In genomic region chr2:46315103-46315890, GRCh38 we compare ENCODE assay signal across 1 cellular context.
TF ChIP-seq lines count a peak whose summit lies in the region.

No MANE protein-coding gene starts in this region.

TF ChIP-seq in K562, 482 proteins besides CTCF, POLR2A, EP300 and RAD21 (continued from another document and continues in another):
- TF ChIP-seq MBD2 (IDR thresholded peaks at IDR 0.05; ENCODE audit: borderline replicate concordance, low read depth) (peak; percentile 42; the same call in 1 of the 2 replicates), HIVEP1 (CRISPR knock-in tag; IDR thresholded peaks at IDR 0.05) (peak; percentile 7; the same call in 1 of the 2 replicates), STAT5A (IDR thresholded peaks at IDR 0.05; ENCODE audit: borderline replicate concordance, low read length) (peak; percentile 58; the same call in 1 of the 2 replicates), SFPQ (IDR thresholded peaks at IDR 0.05; ENCODE audit: low read depth, low read length) (no peak), HDAC3 (IDR thresholded peaks at IDR 0.05; ENCODE audit: borderline replicate concordance, partially characterized antibody) (peak; percentile 63), PCBP1 (IDR thresholded peaks at IDR 0.05; ENCODE audit: low read depth, low read length, poor library complexity, severe bottlenecking) (no peak), PHB (CRISPR knock-in tag; IDR thresholded peaks at IDR 0.05) (no peak), GATA2 (CRISPR knock-in tag; IDR thresholded peaks at IDR 0.05) (peak; percentile 54), GATAD2B (IDR thresholded peaks at IDR 0.05; ENCODE audit: borderline replicate concordance) (no peak; the same call in 1 of the 2 replicates), FOXA1 (IDR thresholded peaks at IDR 0.05; ENCODE audit: borderline replicate concordance) (no peak), RBFOX2 (IDR thresholded peaks at IDR 0.05; ENCODE audit: low read depth, low read length) (peak; percentile 74), EGR1 (conservative IDR thresholded peaks at IDR 0.05) (peak; percentile 89), NFIX (CRISPR knock-in tag; IDR thresholded peaks at IDR 0.05; ENCODE audit: low read depth) (no peak), SMARCA4 (IDR thresholded peaks at IDR 0.05) (peak; percentile 92), LCOR (CRISPR knock-in tag; IDR thresholded peaks at IDR 0.05) (peak; percentile 12), TBL1XR1 (IDR thresholded peaks at IDR 0.05; ENCODE audit: low read length in 2 of 2) (peak in 1 of 2 experiments; percentile 82; a peak in 2 of 4 replicates), MEF2D (tag; conservative IDR thresholded peaks at IDR 0.05; ENCODE audit: low read depth) (peak; percentile 71), ZBED1 (IDR thresholded peaks at IDR 0.05) (no peak), CAMTA2 (CRISPR knock-in tag; conservative IDR thresholded peaks at IDR 0.05) (no peak), ZNF507 (tag; conservative IDR thresholded peaks at IDR 0.05) (no peak), JUN (IDR thresholded peaks at IDR 0.05; ENCODE audit: borderline replicate concordance, low read depth, low read length) (peak; percentile 97), JUN (CRISPR knock-in tag; IDR thresholded peaks at IDR 0.05; ENCODE audit: borderline replicate concordance) (no peak), FOSL1 (tag; conservative IDR thresholded peaks at IDR 0.05) (peak; percentile 97), TSHZ1 (CRISPR knock-in tag; IDR thresholded peaks at IDR 0.05) (no peak), POLR2AphosphoS5 (IDR thresholded peaks at IDR 0.05; ENCODE audit: control insufficient read depth, insufficient read depth, low read depth, low read length) (peak; percentile 61; the same call in 1 of the 2 replicates), SP2 (IDR thresholded peaks at IDR 0.05; ENCODE audit: extremely low read depth, low read depth, low read length, poor library complexity, severe bottlenecking) (no peak), ZNF431 (CRISPR knock-in tag; IDR thresholded peaks at IDR 0.05) (peak; percentile 38; the same call in 1 of the 2 replicates), DDX20 (tag; IDR thresholded peaks at IDR 0.05; ENCODE audit: low read depth) (no peak), KDM5B (IDR thresholded peaks at IDR 0.05; ENCODE audit: insufficient replicate concordance, low read depth, low read length) (peak; percentile 58), TAF1 (IDR thresholded peaks at IDR 0.05; ENCODE audit: control insufficient read depth, extremely low read depth, insufficient read depth, low read length, severe bottlenecking) (peak; percentile 31), SRSF9 (IDR thresholded peaks at IDR 0.05; ENCODE audit: borderline replicate concordance, low read depth, low read length) (no peak), ERF (CRISPR knock-in tag; IDR thresholded peaks at IDR 0.05) (no peak), IFI16 (CRISPR knock-in tag; IDR thresholded peaks at IDR 0.05) (no peak)
- TF ChIP-seq, protein P1, sequence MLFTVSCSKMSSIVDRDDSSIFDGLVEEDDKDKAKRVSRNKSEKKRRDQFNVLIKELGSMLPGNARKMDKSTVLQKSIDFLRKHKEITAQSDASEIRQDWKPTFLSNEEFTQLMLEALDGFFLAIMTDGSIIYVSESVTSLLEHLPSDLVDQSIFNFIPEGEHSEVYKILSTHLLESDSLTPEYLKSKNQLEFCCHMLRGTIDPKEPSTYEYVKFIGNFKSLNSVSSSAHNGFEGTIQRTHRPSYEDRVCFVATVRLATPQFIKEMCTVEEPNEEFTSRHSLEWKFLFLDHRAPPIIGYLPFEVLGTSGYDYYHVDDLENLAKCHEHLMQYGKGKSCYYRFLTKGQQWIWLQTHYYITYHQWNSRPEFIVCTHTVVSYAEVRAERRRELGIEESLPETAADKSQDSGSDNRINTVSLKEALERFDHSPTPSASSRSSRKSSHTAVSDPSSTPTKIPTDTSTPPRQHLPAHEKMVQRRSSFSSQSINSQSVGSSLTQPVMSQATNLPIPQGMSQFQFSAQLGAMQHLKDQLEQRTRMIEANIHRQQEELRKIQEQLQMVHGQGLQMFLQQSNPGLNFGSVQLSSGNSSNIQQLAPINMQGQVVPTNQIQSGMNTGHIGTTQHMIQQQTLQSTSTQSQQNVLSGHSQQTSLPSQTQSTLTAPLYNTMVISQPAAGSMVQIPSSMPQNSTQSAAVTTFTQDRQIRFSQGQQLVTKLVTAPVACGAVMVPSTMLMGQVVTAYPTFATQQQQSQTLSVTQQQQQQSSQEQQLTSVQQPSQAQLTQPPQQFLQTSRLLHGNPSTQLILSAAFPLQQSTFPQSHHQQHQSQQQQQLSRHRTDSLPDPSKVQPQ (CRISPR knock-in tag; IDR thresholded peaks at IDR 0.05; ENCODE audit: borderline replicate concordance) = no peak
- TF ChIP-seq, protein P2, sequence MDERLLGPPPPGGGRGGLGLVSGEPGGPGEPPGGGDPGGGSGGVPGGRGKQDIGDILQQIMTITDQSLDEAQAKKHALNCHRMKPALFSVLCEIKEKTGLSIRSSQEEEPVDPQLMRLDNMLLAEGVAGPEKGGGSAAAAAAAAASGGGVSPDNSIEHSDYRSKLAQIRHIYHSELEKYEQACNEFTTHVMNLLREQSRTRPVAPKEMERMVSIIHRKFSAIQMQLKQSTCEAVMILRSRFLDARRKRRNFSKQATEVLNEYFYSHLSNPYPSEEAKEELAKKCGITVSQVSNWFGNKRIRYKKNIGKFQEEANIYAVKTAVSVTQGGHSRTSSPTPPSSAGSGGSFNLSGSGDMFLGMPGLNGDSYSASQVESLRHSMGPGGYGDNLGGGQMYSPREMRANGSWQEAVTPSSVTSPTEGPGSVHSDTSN (CRISPR knock-in tag; IDR thresholded peaks at IDR 0.05; ENCODE audit: low read depth) = no peak
- TF ChIP-seq, protein P2 (tag; conservative IDR thresholded peaks at IDR 0.05; ENCODE audit: low read depth) = no peak; the same call in 1 of the 2 replicates
- TF ChIP-seq, protein P3, sequence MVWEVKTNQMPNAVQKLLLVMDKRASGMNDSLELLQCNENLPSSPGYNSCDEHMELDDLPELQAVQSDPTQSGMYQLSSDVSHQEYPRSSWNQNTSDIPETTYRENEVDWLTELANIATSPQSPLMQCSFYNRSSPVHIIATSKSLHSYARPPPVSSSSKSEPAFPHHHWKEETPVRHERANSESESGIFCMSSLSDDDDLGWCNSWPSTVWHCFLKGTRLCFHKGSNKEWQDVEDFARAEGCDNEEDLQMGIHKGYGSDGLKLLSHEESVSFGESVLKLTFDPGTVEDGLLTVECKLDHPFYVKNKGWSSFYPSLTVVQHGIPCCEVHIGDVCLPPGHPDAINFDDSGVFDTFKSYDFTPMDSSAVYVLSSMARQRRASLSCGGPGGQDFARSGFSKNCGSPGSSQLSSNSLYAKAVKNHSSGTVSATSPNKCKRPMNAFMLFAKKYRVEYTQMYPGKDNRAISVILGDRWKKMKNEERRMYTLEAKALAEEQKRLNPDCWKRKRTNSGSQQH (CRISPR knock-in tag; IDR thresholded peaks at IDR 0.05) = peak; percentile 9; the same call in 1 of the 2 replicates
- TF ChIP-seq, protein P4, sequence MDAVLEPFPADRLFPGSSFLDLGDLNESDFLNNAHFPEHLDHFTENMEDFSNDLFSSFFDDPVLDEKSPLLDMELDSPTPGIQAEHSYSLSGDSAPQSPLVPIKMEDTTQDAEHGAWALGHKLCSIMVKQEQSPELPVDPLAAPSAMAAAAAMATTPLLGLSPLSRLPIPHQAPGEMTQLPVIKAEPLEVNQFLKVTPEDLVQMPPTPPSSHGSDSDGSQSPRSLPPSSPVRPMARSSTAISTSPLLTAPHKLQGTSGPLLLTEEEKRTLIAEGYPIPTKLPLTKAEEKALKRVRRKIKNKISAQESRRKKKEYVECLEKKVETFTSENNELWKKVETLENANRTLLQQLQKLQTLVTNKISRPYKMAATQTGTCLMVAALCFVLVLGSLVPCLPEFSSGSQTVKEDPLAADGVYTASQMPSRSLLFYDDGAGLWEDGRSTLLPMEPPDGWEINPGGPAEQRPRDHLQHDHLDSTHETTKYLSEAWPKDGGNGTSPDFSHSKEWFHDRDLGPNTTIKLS (IDR thresholded peaks at IDR 0.05; ENCODE audit: borderline replicate concordance, low read depth) = no peak
- TF ChIP-seq, protein P5, sequence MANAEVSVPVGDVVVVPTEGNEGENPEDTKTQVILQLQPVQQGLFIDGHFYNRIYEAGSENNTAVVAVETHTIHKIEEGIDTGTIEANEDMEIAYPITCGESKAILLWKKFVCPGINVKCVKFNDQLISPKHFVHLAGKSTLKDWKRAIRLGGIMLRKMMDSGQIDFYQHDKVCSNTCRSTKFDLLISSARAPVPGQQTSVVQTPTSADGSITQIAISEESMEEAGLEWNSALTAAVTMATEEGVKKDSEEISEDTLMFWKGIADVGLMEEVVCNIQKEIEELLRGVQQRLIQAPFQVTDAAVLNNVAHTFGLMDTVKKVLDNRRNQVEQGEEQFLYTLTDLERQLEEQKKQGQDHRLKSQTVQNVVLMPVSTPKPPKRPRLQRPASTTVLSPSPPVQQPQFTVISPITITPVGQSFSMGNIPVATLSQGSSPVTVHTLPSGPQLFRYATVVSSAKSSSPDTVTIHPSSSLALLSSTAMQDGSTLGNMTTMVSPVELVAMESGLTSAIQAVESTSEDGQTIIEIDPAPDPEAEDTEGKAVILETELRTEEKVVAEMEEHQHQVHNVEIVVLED (CRISPR knock-in tag; IDR thresholded peaks at IDR 0.05) = peak; percentile 26; the same call in 1 of the 2 replicates
- TF ChIP-seq, protein P6, sequence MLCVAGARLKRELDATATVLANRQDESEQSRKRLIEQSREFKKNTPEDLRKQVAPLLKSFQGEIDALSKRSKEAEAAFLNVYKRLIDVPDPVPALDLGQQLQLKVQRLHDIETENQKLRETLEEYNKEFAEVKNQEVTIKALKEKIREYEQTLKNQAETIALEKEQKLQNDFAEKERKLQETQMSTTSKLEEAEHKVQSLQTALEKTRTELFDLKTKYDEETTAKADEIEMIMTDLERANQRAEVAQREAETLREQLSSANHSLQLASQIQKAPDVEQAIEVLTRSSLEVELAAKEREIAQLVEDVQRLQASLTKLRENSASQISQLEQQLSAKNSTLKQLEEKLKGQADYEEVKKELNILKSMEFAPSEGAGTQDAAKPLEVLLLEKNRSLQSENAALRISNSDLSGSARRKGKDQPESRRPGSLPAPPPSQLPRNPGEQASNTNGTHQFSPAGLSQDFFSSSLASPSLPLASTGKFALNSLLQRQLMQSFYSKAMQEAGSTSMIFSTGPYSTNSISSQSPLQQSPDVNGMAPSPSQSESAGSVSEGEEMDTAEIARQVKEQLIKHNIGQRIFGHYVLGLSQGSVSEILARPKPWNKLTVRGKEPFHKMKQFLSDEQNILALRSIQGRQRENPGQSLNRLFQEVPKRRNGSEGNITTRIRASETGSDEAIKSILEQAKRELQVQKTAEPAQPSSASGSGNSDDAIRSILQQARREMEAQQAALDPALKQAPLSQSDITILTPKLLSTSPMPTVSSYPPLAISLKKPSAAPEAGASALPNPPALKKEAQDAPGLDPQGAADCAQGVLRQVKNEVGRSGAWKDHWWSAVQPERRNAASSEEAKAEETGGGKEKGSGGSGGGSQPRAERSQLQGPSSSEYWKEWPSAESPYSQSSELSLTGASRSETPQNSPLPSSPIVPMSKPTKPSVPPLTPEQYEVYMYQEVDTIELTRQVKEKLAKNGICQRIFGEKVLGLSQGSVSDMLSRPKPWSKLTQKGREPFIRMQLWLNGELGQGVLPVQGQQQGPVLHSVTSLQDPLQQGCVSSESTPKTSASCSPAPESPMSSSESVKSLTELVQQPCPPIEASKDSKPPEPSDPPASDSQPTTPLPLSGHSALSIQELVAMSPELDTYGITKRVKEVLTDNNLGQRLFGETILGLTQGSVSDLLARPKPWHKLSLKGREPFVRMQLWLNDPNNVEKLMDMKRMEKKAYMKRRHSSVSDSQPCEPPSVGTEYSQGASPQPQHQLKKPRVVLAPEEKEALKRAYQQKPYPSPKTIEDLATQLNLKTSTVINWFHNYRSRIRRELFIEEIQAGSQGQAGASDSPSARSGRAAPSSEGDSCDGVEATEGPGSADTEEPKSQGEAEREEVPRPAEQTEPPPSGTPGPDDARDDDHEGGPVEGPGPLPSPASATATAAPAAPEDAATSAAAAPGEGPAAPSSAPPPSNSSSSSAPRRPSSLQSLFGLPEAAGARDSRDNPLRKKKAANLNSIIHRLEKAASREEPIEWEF (CRISPR knock-in tag; IDR thresholded peaks at IDR 0.05) = no peak
